1 cellular context compared by ENCODE assay signal in the genomic region with DNA sequence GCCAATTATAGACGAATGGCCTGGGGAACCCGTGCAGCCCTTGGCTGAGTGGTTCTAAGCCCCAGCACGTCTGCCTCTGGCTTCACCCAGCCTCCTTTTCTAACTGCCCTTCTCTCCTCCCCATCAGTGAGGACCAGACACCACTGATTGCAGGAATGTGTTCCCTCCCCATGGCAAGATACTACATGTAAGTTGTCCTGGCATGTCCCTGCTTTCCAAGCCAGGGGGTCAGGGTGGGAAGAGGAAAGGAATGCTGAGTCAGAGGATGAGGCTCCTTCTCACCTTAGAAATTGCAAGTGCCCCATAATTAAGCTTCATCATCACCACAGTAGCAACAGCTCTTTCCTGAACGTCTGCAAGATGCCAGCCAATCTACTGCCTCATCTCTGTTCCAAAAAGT.
TF ChIP-seq lines count a peak whose summit lies in the region.

No MANE protein-coding gene starts in this region.

TF ChIP-seq in HepG2, 621 proteins besides CTCF, POLR2A, EP300 and RAD21:
- TF ChIP-seq ZNF121 (CRISPR knock-in tag; IDR thresholded peaks at IDR 0.05) (no peak), MAFK (conservative IDR thresholded peaks at IDR 0.05 in 1 of 2, IDR thresholded peaks at IDR 0.05 in 1 of 2; ENCODE audit: low read length in 2 of 2) (peak; percentile 19 to 62; a peak in 3 of 4 replicates), MAFF (IDR thresholded peaks at IDR 0.05; ENCODE audit: low read depth, low read length) (peak; percentile 37; the same call in 1 of the 2 replicates)
